ENCODE assay signal across 8 cellular contexts in genomic region chr3:190513409-190514162, GRCh38. TPM values are rescaled to one million over a fixed set of nuclear protein-coding genes. Genes with fewer than 3 reads are reported as not detected.
DNase-seq lines count a peak whose midpoint lies in the region; ATAC-seq, FAIRE-seq and TF ChIP-seq lines count a peak whose summit lies in the region.

IL1RAP (plus strand) TSS chr3:190514085; CDS start chr3:190564290, 50,205 bp downstream.

- H3K27ac Mint-ChIP-seq in T-helper 2 cell treated with Interferon-gamma antibody and Interleukin-4, amounts not matched to agents 5 μg/mL and 100 μg/mL, for 36 hours: peak within 1 kb of the TSS; percentile 94
- peak within 1 kb of the TSS; percentile 59 for H3K27ac Mint-ChIP-seq in astrocyte (ENCODE audit: unreplicated experiment)

- H3K4me2 ChIP-seq in astrocyte (ENCODE audit: low read length): peak within 1 kb of the TSS; percentile 96

- H3K9me3 ChIP-seq in astrocyte (ENCODE audit: insufficient read depth, low read depth, low read length): no peaks in the 10 kb centered on the region

- peaks cover 3% of the 10 kb centered on the region for H4K20me1 ChIP-seq in astrocyte (ENCODE audit: insufficient read depth, low read length)

- H3K4me1 ChIP-seq in astrocyte (ENCODE audit: insufficient read depth, low read length): peaks cover 19% of the 10 kb centered on the region

- H3K79me2 ChIP-seq in astrocyte (ENCODE audit: insufficient read depth, low read length): peaks cover 10% of the 10 kb centered on the region

- no peaks in the 10 kb centered on the region for H3K36me3 ChIP-seq in astrocyte (ENCODE audit: insufficient read depth, low read length)

- peaks cover 37% of the 10 kb centered on the region for H3K4me1 Mint-ChIP-seq in T-helper 2 cell treated with Interferon-gamma antibody and Interleukin-4, amounts not matched to agents 5 μg/mL and 100 μg/mL, for 36 hours (ENCODE audit: low read depth)
- peaks cover 18% of the 10 kb centered on the region for H3K4me1 Mint-ChIP-seq in astrocyte (ENCODE audit: low read depth, unreplicated experiment)

- peak within 1 kb of the TSS; percentile 96 for H3K4me3 ChIP-seq in astrocyte (ENCODE audit: insufficient read depth, low read depth, low read length)

- no peaks in the 10 kb centered on the region for H3K9me3 Mint-ChIP-seq in T-helper 2 cell treated with Interferon-gamma antibody and Interleukin-4, amounts not matched to agents 5 μg/mL and 100 μg/mL, for 36 hours
- H3K9me3 Mint-ChIP-seq in astrocyte (ENCODE audit: unreplicated experiment): no peaks in the 10 kb centered on the region

- in situ Hi-C loops in GM13976 (cut with MboI; ENCODE audit: low sequenced_read_pairs, unreplicated experiment): no loop called here

- H3K36me3 Mint-ChIP-seq in T-helper 2 cell treated with Interferon-gamma antibody and Interleukin-4, amounts not matched to agents 5 μg/mL and 100 μg/mL, for 36 hours (ENCODE audit: low read depth): peaks cover 18% of the 10 kb centered on the region
- H3K36me3 Mint-ChIP-seq in astrocyte (ENCODE audit: low read depth, unreplicated experiment): peaks cover 3% of the 10 kb centered on the region

- peaks cover 3% of the 10 kb centered on the region for H3K27me3 Mint-ChIP-seq in T-helper 2 cell treated with Interferon-gamma antibody and Interleukin-4, amounts not matched to agents 5 μg/mL and 100 μg/mL, for 36 hours (ENCODE audit: low read depth)
- no peaks in the 10 kb centered on the region for H3K27me3 Mint-ChIP-seq in astrocyte (ENCODE audit: low read depth, unreplicated experiment)

- DNase-seq in GM13976 (ENCODE audit: low spot score) (peak; percentile 94), NCI-H1436 (lab: John Stamatoyannopoulos, UW) (peak; percentile 89), astrocyte (ENCODE audit: low read depth) (peak; percentile 76), hepatic stellate cell (ENCODE audit: low spot score) (peak; percentile 90), retina (peak; percentile 92), NK-92 (lab: John Stamatoyannopoulos, UW; ENCODE audit: unreplicated experiment) (no peak)
- peak; percentile 89 for DNase-seq in T-helper 2 cell treated with Interferon-gamma antibody and Interleukin-4, amounts not matched to agents 5 μg/mL and 100 μg/mL, for 36 hours (ENCODE audit: low spot score)

- peak within 1 kb of the TSS; percentile 89 for H3K4me3 Mint-ChIP-seq in T-helper 2 cell treated with Interferon-gamma antibody and Interleukin-4, amounts not matched to agents 5 μg/mL and 100 μg/mL, for 36 hours
- peak within 1 kb of the TSS; percentile 89 for H3K4me3 Mint-ChIP-seq in astrocyte (ENCODE audit: unreplicated experiment)

- no peaks in the 10 kb centered on the region for H3K27me3 ChIP-seq in astrocyte (ENCODE audit: insufficient read depth, low read length)

- FAIRE-seq in astrocyte (lab: Jason Lieb, UNC): no peak

- TF ChIP-seq CTCF in GM13976 (IDR thresholded peaks at IDR 0.05; ENCODE audit: borderline replicate concordance, control extremely low read depth, extremely low read depth, insufficient read depth, missing control alignments) (peak; percentile 64), astrocyte (IDR thresholded peaks at IDR 0.05; ENCODE audit: insufficient read depth, low read depth, low read length) (peak; percentile 32)

- H3K9ac ChIP-seq in astrocyte (ENCODE audit: low read length): peak within 1 kb of the TSS; percentile 93

- ATAC-seq in HG02840 (IDR thresholded peaks at IDR 0.05; ENCODE audit: low FRiP score, unreplicated experiment): peak; percentile 99

- peak within 1 kb of the TSS; percentile 61 for H3K27ac ChIP-seq in astrocyte (ENCODE audit: low read depth, low read length)

- peak within 1 kb of the TSS; percentile 99 for H2AFZ ChIP-seq in astrocyte (ENCODE audit: low read depth, low read length)

RNA-seq across cellular contexts. Expression of gene IL1RAP, which starts in this region (rescaled TPM):
- total RNA-seq in astrocyte: 19.4 and 27.3 TPM in 2 replicates
